ENCODE assay signal across 8 cellular contexts in the genomic region with DNA sequence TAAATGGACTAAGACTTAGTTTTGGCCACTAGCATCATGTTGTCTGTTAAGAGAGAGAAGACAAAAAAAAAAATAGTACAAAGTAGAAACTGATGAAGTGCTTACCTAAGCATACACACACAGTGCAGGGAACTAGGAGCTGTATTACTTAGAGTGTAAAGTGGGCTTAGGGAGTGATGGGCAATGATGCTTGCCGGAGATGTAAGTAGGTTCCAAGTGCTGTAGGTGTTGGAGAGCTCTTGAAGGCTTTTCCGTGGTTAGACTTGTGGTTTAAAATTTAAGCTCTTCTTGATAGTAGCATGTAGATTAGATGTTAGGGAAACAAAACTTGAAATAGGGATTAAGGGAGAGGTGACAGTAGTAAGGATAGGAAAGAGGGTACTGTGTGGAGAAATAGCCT. TPM values are rescaled to one million over a fixed set of nuclear protein-coding genes. Genes with fewer than 3 reads are reported as not detected.
A peak's percentile ranks its signal among the peaks of the same experiment; 100 is the strongest.
DNase-seq lines count a peak whose midpoint lies in the region; ATAC-seq, FAIRE-seq and TF ChIP-seq lines count a peak whose summit lies in the region.

No MANE protein-coding gene starts in this region.

- in situ Hi-C loops in HepG2 (cut with HindIII; ENCODE audit: extremely low pct_ligation_motif_present, low pct_unique_long_range_greater_than_20kb), result no loop called here

- no TSS peak for BruUV-seq in HepG2 (replicated peaks; lab: Mats Ljungman, UMichigan)

- ATAC-seq in HepG2 (no peak), GM21367 (IDR thresholded peaks at IDR 0.05; ENCODE audit: unreplicated experiment) (no peak), HG03460 (IDR thresholded peaks at IDR 0.05; ENCODE audit: unreplicated experiment) (no peak)

- no peaks in the 10 kb centered on the region for H4K20me1 ChIP-seq in DOHH2 (ENCODE audit: control insufficient read depth, insufficient read depth, low read depth, low read length)
- peaks cover 7% of the 10 kb centered on the region for H4K20me1 ChIP-seq in HepG2 (ENCODE audit: insufficient read depth, low read length)

- H3K9ac ChIP-seq in HepG2 (ENCODE audit: insufficient read depth, low read depth, low read length), result peak overlapping the region; percentile 88

- H3K9me3 ChIP-seq in DOHH2 (ENCODE audit: control insufficient read depth, insufficient read depth, low read length) (peaks cover 11% of the 10 kb centered on the region), HepG2 (ENCODE audit: low read length) (peaks cover 10% of the 10 kb centered on the region)

- intact Hi-C loops in HepG2 (cut with micrococcal nuclease; ENCODE audit: unreplicated experiment), result no loop called here

- H3K27ac ChIP-seq in DOHH2 (ENCODE audit: low read depth, low read length) (peak overlapping the region; percentile 72; the same call in 1 of the 2 replicates), HepG2 (ENCODE audit: extremely low read length, insufficient read depth, low read length) (peak overlapping the region; percentile 0)

- DNase-seq in NCI-H1105 (lab: John Stamatoyannopoulos, UW), result peak; percentile 38
- peak; percentile 54 for DNase-seq in amniotic epithelial cell (ENCODE audit: low read depth)
- peak; percentile 43 for DNase-seq in HepG2 (ENCODE audit: low spot score)
- no peak for DNase-seq in nucleus accumbens (lab: John Stamatoyannopoulos, UW)
- no peak for DNase-seq in NCI-H1930 (lab: John Stamatoyannopoulos, UW)

- H3K27me3 ChIP-seq in DOHH2 (ENCODE audit: control insufficient read depth, low read length), result no peaks in the 10 kb centered on the region
- H3K27me3 ChIP-seq in HepG2 (ENCODE audit: control insufficient read depth in 1 of 2, insufficient read depth in 2 of 2, low read length in 2 of 2), result no peaks in the 10 kb centered on the region; a peak in 1 of 5 replicates

- 16% methylated on average over 2 of the region's 2 CpGs for WGBS in HepG2 (ENCODE audit: low lambda C conversion rate)

- no peak for FAIRE-seq in HepG2 (lab: Jason Lieb, UNC)

- H3K36me3 ChIP-seq in DOHH2 (ENCODE audit: control insufficient read depth, low read length) (no peaks in the 10 kb centered on the region; the same call in none of the 2 replicates), HepG2 (replicated peaks in 1 of 2; ENCODE audit: control insufficient read depth in 1 of 2, insufficient read depth in 2 of 2, low read length in 2 of 2) (0 out of 5 replicates have a peak, but pooled peaks cover 2 to 3% of the 10 kb centered on the region in 2 experiments)

- peaks cover 5% of the 10 kb centered on the region; the same call in 1 of the 2 replicates for H3F3A ChIP-seq in DOHH2 (ENCODE audit: control insufficient read depth, insufficient read depth)

- no peaks in the 10 kb centered on the region for H3K9me2 ChIP-seq in DOHH2 (replicated peaks; ENCODE audit: control insufficient read depth, low read length)

- TF ChIP-seq POLR2A in HepG2 (IDR thresholded peaks at IDR 0.05; ENCODE audit: insufficient read depth in 1 of 2, low read depth in 2 of 2, low read length in 2 of 2), result peak in 1 of 2 experiments; percentile 26; a peak in 1 of 4 replicates

- POLR2A ChIA-PET in HepG2 (lab: Yijun Ruan, JAX), result interaction anchor here (0.7 to 5.7 kb wide), 9 partner anchors 12 to 165 kb away, joined by 3 to 138 read pairs (median 4); a partner anchor contains a TSS

- no peak overlapping the region for H2AFZ ChIP-seq in HepG2 (ENCODE audit: low read length)

- no peak for TF ChIP-seq EP300 in HepG2 (IDR thresholded peaks at IDR 0.05; ENCODE audit: low read depth in 2 of 2, low read length in 2 of 2)
- TF ChIP-seq EP300 in HepG2 (CRISPR knock-in tag; IDR thresholded peaks at IDR 0.05; ENCODE audit: borderline replicate concordance), result no peak

- H3K4me2 ChIP-seq in DOHH2 (ENCODE audit: low read length) (peak overlapping the region; percentile 82), HepG2 (ENCODE audit: low read depth, low read length) (peak overlapping the region; percentile 82)

- H3K4me3 ChIP-seq in DOHH2 (ENCODE audit: low read length) (peak overlapping the region; percentile 97), HepG2 (replicated peaks in 1 of 3; ENCODE audit: insufficient read depth in 1 of 3, low read depth in 2 of 3, low read length in 3 of 3) (peak overlapping the region; percentile 72 to 91 (median 74); a peak in 5 of 6 replicates)

- TF ChIP-seq CTCF in DOHH2 (IDR thresholded peaks at IDR 0.05; ENCODE audit: low read depth, low read length, poor library complexity, severe bottlenecking), result no peak
- no peak for TF ChIP-seq CTCF in HepG2 (CRISPR knock-in tag; IDR thresholded peaks at IDR 0.05)

- TF ChIP-seq RAD21 in HepG2 (CRISPR knock-in tag; IDR thresholded peaks at IDR 0.05), result no peak

- CTCF ChIA-PET in HepG2 (lab: Yijun Ruan, JAX; ENCODE audit: low intra/inter-chr PET ratio, low total read pairs), result no interaction called here

- H3K79me2 ChIP-seq in DOHH2 (ENCODE audit: control insufficient read depth, low read length), result peaks cover 65% of the 10 kb centered on the region
- peaks cover 67% of the 10 kb centered on the region for H3K79me2 ChIP-seq in HepG2 (ENCODE audit: insufficient read depth, low read length)

- H3K4me1 ChIP-seq in DOHH2 (ENCODE audit: control insufficient read depth, low read length) (peaks cover 36% of the 10 kb centered on the region), HepG2 (ENCODE audit: insufficient read depth, low read length) (peaks cover 60% of the 10 kb centered on the region)

TF ChIP-seq in HepG2, 621 proteins besides CTCF, POLR2A, EP300 and RAD21 (continues in another document):
- TF ChIP-seq ELF4 (CRISPR knock-in tag; IDR thresholded peaks at IDR 0.05; ENCODE audit: borderline replicate concordance), result 0 out of 2 replicates have a peak, but pooled peaks have one; percentile 24
- TF ChIP-seq TCF12 (IDR thresholded peaks at IDR 0.05), result no peak
- TF ChIP-seq TCF12 (CRISPR knock-in tag; IDR thresholded peaks at IDR 0.05), result no peak
- TF ChIP-seq NFKBIZ (CRISPR knock-in tag; IDR thresholded peaks at IDR 0.05), result 0 out of 2 replicates have a peak, but pooled peaks have one; percentile 15
- peak; percentile 76 to 84 for TF ChIP-seq MAFK (conservative IDR thresholded peaks at IDR 0.05 in 1 of 2, IDR thresholded peaks at IDR 0.05 in 1 of 2; ENCODE audit: low read length in 2 of 2)
- 0 out of 2 replicates have a peak, but pooled peaks have one; percentile 27 for TF ChIP-seq NR2C2 (CRISPR knock-in tag; IDR thresholded peaks at IDR 0.05; ENCODE audit: borderline replicate concordance)
- no peak for TF ChIP-seq ZNF777 (CRISPR knock-in tag; IDR thresholded peaks at IDR 0.05)
- peak; percentile 75; the same call in 1 of the 2 replicates for TF ChIP-seq SMYD3 (CRISPR knock-in tag; IDR thresholded peaks at IDR 0.05)
- TF ChIP-seq, protein P1, sequence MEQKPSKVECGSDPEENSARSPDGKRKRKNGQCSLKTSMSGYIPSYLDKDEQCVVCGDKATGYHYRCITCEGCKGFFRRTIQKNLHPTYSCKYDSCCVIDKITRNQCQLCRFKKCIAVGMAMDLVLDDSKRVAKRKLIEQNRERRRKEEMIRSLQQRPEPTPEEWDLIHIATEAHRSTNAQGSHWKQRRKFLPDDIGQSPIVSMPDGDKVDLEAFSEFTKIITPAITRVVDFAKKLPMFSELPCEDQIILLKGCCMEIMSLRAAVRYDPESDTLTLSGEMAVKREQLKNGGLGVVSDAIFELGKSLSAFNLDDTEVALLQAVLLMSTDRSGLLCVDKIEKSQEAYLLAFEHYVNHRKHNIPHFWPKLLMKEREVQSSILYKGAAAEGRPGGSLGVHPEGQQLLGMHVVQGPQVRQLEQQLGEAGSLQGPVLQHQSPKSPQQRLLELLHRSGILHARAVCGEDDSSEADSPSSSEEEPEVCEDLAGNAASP (CRISPR knock-in tag; IDR thresholded peaks at IDR 0.05; ENCODE audit: borderline replicate concordance), result 0 out of 2 replicates have a peak, but pooled peaks have one; percentile 5
- TF ChIP-seq NFYC (CRISPR knock-in tag; IDR thresholded peaks at IDR 0.05), result peak; percentile 17; the same call in 1 of the 2 replicates
- TF ChIP-seq TEAD3 (CRISPR knock-in tag; optimal IDR thresholded peaks at IDR 0.05; ENCODE audit: borderline replicate concordance), result peak; percentile 35
- no peak for TF ChIP-seq ZNF468 (CRISPR knock-in tag; IDR thresholded peaks at IDR 0.05)
- no peak for TF ChIP-seq SRSF4 (IDR thresholded peaks at IDR 0.05; ENCODE audit: low read depth, low read length, poor library complexity, severe bottlenecking)
- TF ChIP-seq MAFF (IDR thresholded peaks at IDR 0.05; ENCODE audit: low read depth, low read length), result peak; percentile 72
- TF ChIP-seq ZNF326 (CRISPR knock-in tag; IDR thresholded peaks at IDR 0.05; ENCODE audit: borderline replicate concordance), result peak; percentile 38; the same call in 1 of the 2 replicates

RNA-seq across cellular contexts. Expression of a gene that starts 34.7 kb away (rescaled TPM):
- 119 and 158 TPM in 2 replicates for total RNA-seq in HepG2 (2016; rRNA removed; fragmentation: Illumina TruSeq; extraction: Trizol)
- total RNA-seq in HepG2 (2016; cell fraction: cytosol; rRNA removed; fragmentation: Illumina TruSeq; extraction: Trizol; ENCODE audit: low read depth), result 154 and 169 TPM in 2 replicates
- 111 and 161 TPM in 2 replicates for total RNA-seq in HepG2 (2016; cell fraction: insoluble cytoplasmic fraction; rRNA removed; fragmentation: Illumina TruSeq; extraction: Trizol)
- total RNA-seq in HepG2 (2016; cell fraction: membrane; rRNA removed; fragmentation: Illumina TruSeq; extraction: Trizol), result 165 and 196 TPM in 2 replicates
- total RNA-seq in HepG2 (2016; cell fraction: nucleus; rRNA removed; fragmentation: Illumina TruSeq; extraction: Trizol), result 192 and 219 TPM in 2 replicates
- 131 and 134 TPM in 2 replicates for polyA plus RNA-seq in HepG2 (2011; rRNA removed)
- 57.1 and 79.7 TPM in 2 replicates for polyA plus RNA-seq in HepG2 (2011; cell fraction: cytosol; rRNA removed)
- 77.3 and 94.7 TPM in 2 replicates for polyA plus RNA-seq in HepG2 (2011; cell fraction: nucleus; rRNA removed)
- polyA plus RNA-seq in HepG2 (2012), result 103 and 118 TPM in 2 replicates
- 19.6 and 24.5 TPM in 2 replicates for polyA plus RNA-seq in HepG2 (2016; cell fraction: cytosol; fragmentation: Illumina TruSeq; extraction: Trizol; ENCODE audit: low read depth)
- polyA plus RNA-seq in HepG2 (2016; cell fraction: insoluble cytoplasmic fraction; fragmentation: Illumina TruSeq; extraction: Trizol; ENCODE audit: low read depth), result 95.4 and 102 TPM in 2 replicates
- polyA plus RNA-seq in HepG2 (2016; cell fraction: membrane; fragmentation: Illumina TruSeq; extraction: Trizol; ENCODE audit: low read depth), result 45.8 and 50.4 TPM in 2 replicates
- polyA plus RNA-seq in HepG2 (2016; cell fraction: nucleus; fragmentation: Illumina TruSeq; extraction: Trizol; ENCODE audit: insufficient read depth, low read depth), result 216 and 223 TPM in 2 replicates
- 24.3 and 71.9 TPM in 2 replicates for polyA minus RNA-seq in HepG2 (2011; rRNA and poly(A)+ RNA removed; ENCODE audit: low replicate concordance)
- 59.9 and 69.8 TPM in 2 replicates for polyA minus RNA-seq in HepG2 (2011; cell fraction: cytosol; rRNA and poly(A)+ RNA removed)
- 211 and 242 TPM in 2 replicates for polyA minus RNA-seq in HepG2 (2011; cell fraction: nucleus; rRNA and poly(A)+ RNA removed)

Comparison
In these comparisons a context has a peak if more than half of its experiments do, and no peak if none do; other contexts are left out.
1. DNase-seq: peak in NCI-H1105 (single experiment), amniotic epithelial cell (single experiment) and HepG2 (single experiment); none in nucleus accumbens (0 of 56) and NCI-H1930 (0 of 2).